ENCODE assay signal across 21 cellular contexts in the genomic region with DNA sequence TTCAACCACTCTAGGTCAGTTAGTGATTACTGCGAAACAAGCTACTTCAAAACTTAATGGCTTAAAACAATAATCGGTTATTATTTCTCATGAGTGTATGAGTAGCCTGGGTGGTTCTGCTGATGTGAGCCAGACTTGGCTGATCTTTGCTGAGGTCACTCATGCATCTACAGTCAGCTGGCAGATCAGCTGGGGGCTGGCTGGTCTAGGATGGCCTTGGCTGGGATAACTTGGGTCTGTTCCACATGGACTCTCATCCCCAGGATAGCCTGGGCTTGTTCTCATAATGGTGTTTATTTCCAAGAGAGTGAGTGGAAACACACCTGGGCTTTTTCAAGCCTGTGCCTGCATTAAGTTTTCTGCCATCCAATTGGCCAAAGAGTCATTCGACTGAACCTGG. TPM values are rescaled to one million over a fixed set of nuclear protein-coding genes. Genes with fewer than 3 reads are reported as not detected.
DNase-seq lines count a peak whose midpoint lies in the region; ATAC-seq lines count a peak whose summit lies in the region.
"Had no signal": no experiment of that assay in that cellular context is flagged by ENCODE, and none has a peak within 500 bp of the region (broad histone marks: within the 10 kb centered on the region; RNA-seq: fewer than 3 reads in every experiment).

No MANE protein-coding gene starts in this region.

- ATAC-seq in left ventricle myocardium superior: peak; percentile 68
- no peak for ATAC-seq in GM19397 (IDR thresholded peaks at IDR 0.05; ENCODE audit: unreplicated experiment)
- ATAC-seq in HG02970 (IDR thresholded peaks at IDR 0.05; ENCODE audit: low FRiP score, unreplicated experiment): no peak
- no peak for ATAC-seq in HG02885 (IDR thresholded peaks at IDR 0.05; ENCODE audit: poor library complexity, unreplicated experiment)
- ATAC-seq: HCT116 had no signal

- intact Hi-C loops in left ventricle myocardium superior (cut with micrococcal nuclease): no loop called here
- intact Hi-C loops in cardiac septum (cut with DNase I): no loop called here

- DNase-seq in left ventricle myocardium superior (no peak), cardiac septum (ENCODE audit: low spot score) (no peak), NCI-H69 (lab: John Stamatoyannopoulos, UW) (peak; percentile 71), left kidney (ENCODE audit: low read depth, low spot score) (peak; percentile 47), activated T-cell treated with anti-CD3 and anti-CD28 coated beads for 4 hours (no peak)
- DNase-seq: cortex of kidney; IMR-90; MM.1S; NCI-H2227 treated with DMSO at 0.1 percent for 48 hours; spleen; stimulated activated CD4-positive, alpha-beta T cell treated with anti-CD3 and anti-CD28 coated beads, Interleukin-4, amount 100 ng/mL, for 4 hours; T1000; uterus had no signal

RNA-seq across cellular contexts. Expression of gene CCDC182, which starts 13.0 kb away (rescaled TPM):
- total RNA-seq in left ventricle myocardium superior: not detected
- not detected for total RNA-seq in cardiac septum
- total RNA-seq: endothelial cell of umbilical vein, IMR-90, kidney epithelial cell, mesothelial cell of epicardium, RPMI7951, spleen, uterus had no signal

Comparison
In these comparisons a context has a peak if more than half of its experiments do, and no peak if none do; other contexts are left out.
1. DNase-seq: peak in NCI-H69 (single experiment) and left kidney (single experiment); none in left ventricle myocardium superior (single experiment), cardiac septum (single experiment) and activated T-cell treated with anti-CD3 and anti-CD28 coated beads for 4 hours (single experiment).